8 cellular contexts compared by ENCODE assay signal in the genomic region with DNA sequence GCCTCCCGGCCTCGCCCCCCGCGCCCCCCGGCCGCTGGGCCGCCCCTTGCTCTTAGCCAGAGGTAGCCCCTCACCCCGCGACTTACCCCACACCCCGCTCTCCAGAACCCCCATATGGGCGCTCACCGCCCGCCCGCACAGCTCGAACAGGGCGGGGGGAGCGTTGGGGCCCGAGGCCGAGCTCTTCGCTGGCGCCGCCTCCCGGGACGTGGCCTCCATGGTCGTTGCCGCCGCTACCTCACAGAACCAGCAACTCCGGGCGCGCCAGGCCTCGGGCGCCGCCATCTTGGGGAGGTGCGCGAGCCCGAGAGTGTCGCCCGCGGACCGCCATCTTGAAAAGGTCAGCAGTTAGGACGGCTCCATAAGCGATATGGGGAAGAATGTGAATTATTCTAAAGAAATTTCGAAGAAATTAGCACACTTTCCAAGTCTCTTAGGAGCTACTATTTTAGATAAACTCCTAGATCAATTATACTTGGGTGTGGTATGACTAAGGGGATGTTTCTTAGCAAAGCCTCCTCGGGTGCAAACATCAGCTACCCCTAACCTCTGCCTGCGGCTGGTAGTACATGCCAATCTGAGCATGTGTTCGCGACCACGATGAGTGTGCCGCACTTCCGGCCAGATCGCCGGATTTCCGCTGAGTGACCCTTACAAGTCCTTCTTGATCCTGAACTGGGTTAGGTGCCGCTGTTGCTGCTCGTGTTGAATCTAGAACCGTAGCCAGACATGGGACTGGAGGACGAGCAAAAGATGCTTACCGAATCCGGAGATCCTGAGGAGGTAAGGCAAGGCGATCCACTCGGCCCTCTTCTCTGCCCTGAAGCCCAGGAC. TPM values are rescaled to one million over a fixed set of nuclear protein-coding genes. Genes with fewer than 3 reads are reported as not detected.
DNase-seq lines count a peak whose midpoint lies in the region; ATAC-seq and TF ChIP-seq lines count a peak whose summit lies in the region.

A gene with protein sequence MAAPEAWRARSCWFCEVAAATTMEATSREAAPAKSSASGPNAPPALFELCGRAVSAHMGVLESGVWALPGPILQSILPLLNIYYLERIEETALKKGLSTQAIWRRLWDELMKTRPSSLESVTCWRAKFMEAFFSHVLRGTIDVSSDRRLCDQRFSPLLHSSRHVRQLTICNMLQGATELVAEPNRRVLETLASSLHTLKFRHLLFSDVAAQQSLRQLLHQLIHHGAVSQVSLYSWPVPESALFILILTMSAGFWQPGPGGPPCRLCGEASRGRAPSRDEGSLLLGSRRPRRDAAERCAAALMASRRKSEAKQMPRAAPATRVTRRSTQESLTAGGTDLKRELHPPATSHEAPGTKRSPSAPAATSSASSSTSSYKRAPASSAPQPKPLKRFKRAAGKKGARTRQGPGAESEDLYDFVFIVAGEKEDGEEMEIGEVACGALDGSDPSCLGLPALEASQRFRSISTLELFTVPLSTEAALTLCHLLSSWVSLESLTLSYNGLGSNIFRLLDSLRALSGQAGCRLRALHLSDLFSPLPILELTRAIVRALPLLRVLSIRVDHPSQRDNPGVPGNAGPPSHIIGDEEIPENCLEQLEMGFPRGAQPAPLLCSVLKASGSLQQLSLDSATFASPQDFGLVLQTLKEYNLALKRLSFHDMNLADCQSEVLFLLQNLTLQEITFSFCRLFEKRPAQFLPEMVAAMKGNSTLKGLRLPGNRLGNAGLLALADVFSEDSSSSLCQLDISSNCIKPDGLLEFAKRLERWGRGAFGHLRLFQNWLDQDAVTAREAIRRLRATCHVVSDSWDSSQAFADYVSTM (minus strand): TSS at position 579 of the 834 bp plus-strand sequence. CDS start 294 bp downstream, at position 285.
UQCRH (plus strand) TSS at position 661 of the 834 bp plus-strand sequence; CDS start at position 730, 69 bp downstream.

- H2AFZ ChIP-seq in PC-9, result peak within 1 kb of the TSS; percentile 93

- H3K4me3 ChIP-seq in Jurkat, Clone E6-1 (ENCODE audit: low read length), result peak within 1 kb of the TSS; percentile 98
- H3K4me3 ChIP-seq in PC-9 (peak within 1 kb of the TSS; percentile 95), epithelial cell of proximal tubule (ENCODE audit: low read depth, low read length) (peak within 1 kb of the TSS; percentile 71)

- H3K27ac ChIP-seq in PC-9, result peak within 1 kb of the TSS; percentile 87

- H3K79me2 ChIP-seq in PC-9 (ENCODE audit: low read depth), result peaks cover 95% of the 10 kb centered on the region

- DNase-seq in DMS53 (lab: John Stamatoyannopoulos, UW) (peak; percentile 99), PC-9 (peak; percentile 94 to 95), epithelial cell of proximal tubule (ENCODE audit: low read depth) (peak; percentile 94), mucosa of gallbladder (ENCODE audit: low spot score) (peak; percentile 95)
- DNase-seq in Jurkat, Clone E6-1 (ENCODE audit: low read depth, low spot score), result peak; percentile 92
- DNase-seq in activated T-cell treated with anti-CD3 and anti-CD28 coated beads, Interleukin-2, amount 50 U/mL, for 1 hour, result peak; percentile 96
- peak; percentile 80 to 86 for DNase-seq in stimulated activated CD8-positive, alpha-beta memory T cell treated with anti-CD3 and anti-CD28 coated beads, Interleukin-4, amount 100 ng/mL, for 4 hours (ENCODE audit: low read depth in 2 of 2, low spot score in 1 of 2)

- no peaks in the 10 kb centered on the region for H3K9me2 ChIP-seq in PC-9 (ENCODE audit: insufficient read depth)

- ATAC-seq in GM21619 (IDR thresholded peaks at IDR 0.05; ENCODE audit: unreplicated experiment), result peak; percentile 84

- intact Hi-C loops in PC-9 (cut with micrococcal nuclease; ENCODE audit: unreplicated experiment), result loop anchor here (1.0 to 2.0 kb wide), 3 partner anchors 37 to 122 kb away; partner anchors contain the start of genes NSUN4 and RAD54L

- TF ChIP-seq CTCF in PC-9 (conservative IDR thresholded peaks at IDR 0.05) (0 out of 2 replicates have a peak, but pooled peaks have one; percentile 12), epithelial cell of proximal tubule (conservative IDR thresholded peaks at IDR 0.05; ENCODE audit: low read depth, low read length) (no peak)

- H4K20me1 ChIP-seq in PC-9 (ENCODE audit: insufficient read depth), result peaks cover 45% of the 10 kb centered on the region

- BruUV-seq in PC-9 (replicated peaks; lab: Mats Ljungman, UMichigan), result no TSS peak

- peaks cover 35% of the 10 kb centered on the region for H3K4me1 ChIP-seq in PC-9 (replicated peaks; ENCODE audit: insufficient read depth)

- H3K4me2 ChIP-seq in PC-9, result peak within 1 kb of the TSS; percentile 98

- H3K36me3 ChIP-seq in PC-9 (ENCODE audit: low read depth), result peaks cover 18% of the 10 kb centered on the region

- H3K27me3 ChIP-seq in PC-9 (ENCODE audit: insufficient read depth, low read depth), result no peaks in the 10 kb centered on the region

- no peaks in the 10 kb centered on the region for H3K9me3 ChIP-seq in PC-9 (ENCODE audit: insufficient read depth, low read depth)

- H3F3A ChIP-seq in PC-9 (ENCODE audit: insufficient read depth, low read depth), result peaks cover 2% of the 10 kb centered on the region; the same call in 1 of the 2 replicates

- CTCF ChIA-PET in PC-9 (lab: Charles Lee), result interaction anchor here (0.6 to 1.5 kb wide), 2 partner anchors 24 to 45 kb away, joined by 3 to 5 read pairs; no protein-coding TSS in a partner anchor

- POLR2A ChIA-PET in PC-9 (lab: Charles Lee; ENCODE audit: unreplicated experiment), result interaction anchor here (0.5 to 1.0 kb wide), 5 partner anchors 8 to 616 kb away, joined by 3 to 31 read pairs (median 10); no protein-coding TSS in a partner anchor

RNA-seq across cellular contexts. Expression of the first gene that starts in this region (rescaled TPM):
- 28.3 TPM for polyA plus RNA-seq in Jurkat, Clone E6-1 (2012; ENCODE audit: insufficient read depth, insufficient read length)
- 65.9 and 66.3 TPM in 2 replicates for total RNA-seq in PC-9 (2021)
- total RNA-seq in epithelial cell of proximal tubule, result 104 and 105 TPM in 2 replicates
- total RNA-seq in mucosa of gallbladder, result 72.5 TPM

RNA-seq across cellular contexts. Expression of gene UQCRH, which starts in this region (rescaled TPM):
- 682 TPM for polyA plus RNA-seq in Jurkat, Clone E6-1 (2012; ENCODE audit: insufficient read depth, insufficient read length)
- total RNA-seq in PC-9 (2021), result 457 and 551 TPM in 2 replicates
- total RNA-seq in epithelial cell of proximal tubule, result 545 and 884 TPM in 2 replicates
- total RNA-seq in mucosa of gallbladder, result 240 TPM

Comparison
In these comparisons a context has a peak if more than half of its experiments do, and no peak if none do; other contexts are left out.
1. Peak in every context shown above with its lines: DNase-seq, ATAC-seq, H3K4me3 ChIP-seq and H3K27ac ChIP-seq.